In the genomic region with DNA sequence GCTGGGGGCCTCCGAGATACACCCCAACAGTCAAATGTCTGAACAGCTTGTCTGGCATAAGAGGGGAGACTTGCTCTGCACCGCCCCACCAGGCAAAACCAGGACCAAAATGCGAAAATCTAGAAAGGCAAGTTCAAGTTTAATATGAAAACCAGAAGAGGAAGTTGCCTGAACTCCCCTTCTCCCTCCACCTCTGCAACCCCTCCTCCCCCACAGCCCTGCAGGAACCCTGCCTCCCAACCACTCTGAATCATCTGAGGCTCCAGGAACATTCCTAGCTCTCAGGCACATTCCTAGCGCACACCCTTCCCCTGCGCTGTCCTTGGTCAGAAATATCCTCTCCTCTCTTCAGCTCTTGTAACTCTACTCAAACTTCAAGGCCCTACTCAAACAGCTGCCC, we compare ENCODE assay signal across 14 cellular contexts. TPM values are rescaled to one million over a fixed set of nuclear protein-coding genes. Genes with fewer than 3 reads are reported as not detected.
DNase-seq lines count a peak whose midpoint lies in the region; TF ChIP-seq lines count a peak whose summit lies in the region.
"Had no signal": no experiment of that assay in that cellular context is flagged by ENCODE, and none has a peak within 500 bp of the region (broad histone marks: within the 10 kb centered on the region; RNA-seq: fewer than 3 reads in every experiment).

No MANE protein-coding gene starts in this region.

- TF ChIP-seq CTCF in RWPE1 (conservative IDR thresholded peaks at IDR 0.05; ENCODE audit: low read depth), result no peak

- DNase-seq in Caki2 (ENCODE audit: low read depth), result peak; percentile 35
- DNase-seq in HK-2 (ENCODE audit: unreplicated experiment), result peak; percentile 59
- peak; percentile 13 for DNase-seq in RWPE1 (ENCODE audit: low spot score)
- peak; percentile 84 for DNase-seq in iPS-NIHi7 (ENCODE audit: extremely low spot score)
- DNase-seq in NCI-H1105 treated with DMSO at 0.1 percent for 48 hours (lab: John Stamatoyannopoulos, UW), result no peak
- no peak for DNase-seq in T1000 (lab: John Stamatoyannopoulos, UW)
- DNase-seq in NCI-H2227 (lab: John Stamatoyannopoulos, UW; ENCODE audit: unreplicated experiment), result no peak
- no peak for DNase-seq in amygdala (lab: John Stamatoyannopoulos, UW)
- DNase-seq: activated T-cell treated with anti-CD3 and anti-CD28 coated beads, Interleukin-2, amount 50 U/mL, for 4 hours; CD4-positive, CD25-positive, alpha-beta regulatory T cell; effector memory CD4-positive, alpha-beta T cell; stimulated activated CD4-positive, alpha-beta T cell treated with anti-CD3 and anti-CD28 coated beads, Interleukin-2, amount 100 ng/mL, for 24 hours; thyroid gland had no signal

- no peak overlapping the region for H3K27ac ChIP-seq in RWPE1
- H3K27ac ChIP-seq: SK-N-MC, thyroid gland had no signal

- in situ Hi-C loops in Caki2 (cut with HindIII; ENCODE audit: low pct_unique_long_range_greater_than_20kb, low sequenced_read_pairs), result no loop called here

- POLR2A ChIA-PET in RWPE1 (lab: Yijun Ruan, JAX; ENCODE audit: low non-redundant PET), result no interaction called here

- CTCF ChIA-PET in RWPE1 (lab: Yijun Ruan, JAX), result interaction anchor here (0.9 kb wide), 1 partner anchor 14 kb away, joined by 3 read pairs; no protein-coding TSS in a partner anchor

RNA-seq across cellular contexts. Expression of a gene that starts 36.7 kb away (rescaled TPM):
- not detected in 2 replicates for total RNA-seq in Caki2 (2014; rRNA removed; shearing (Covaris generic); ENCODE audit: low replicate concordance)
- total RNA-seq: activated T-cell treated with anti-CD3 and anti-CD28 coated beads, Interleukin-2, amount 50 U/mL, for 4 hours; CD4-positive, CD25-positive, alpha-beta regulatory T cell; thyroid gland had no signal

Comparison
In these comparisons a context has a peak if more than half of its experiments do, and no peak if none do; other contexts are left out.
1. DNase-seq: peak in Caki2 (single experiment), HK-2 (single experiment), RWPE1 (single experiment) and iPS-NIHi7 (single experiment); none in NCI-H1105 treated with DMSO at 0.1 percent for 48 hours (single experiment), T1000 (single experiment), NCI-H2227 (single experiment) and amygdala (0 of 56).